16 cellular contexts compared by ENCODE assay signal in the genomic region with DNA sequence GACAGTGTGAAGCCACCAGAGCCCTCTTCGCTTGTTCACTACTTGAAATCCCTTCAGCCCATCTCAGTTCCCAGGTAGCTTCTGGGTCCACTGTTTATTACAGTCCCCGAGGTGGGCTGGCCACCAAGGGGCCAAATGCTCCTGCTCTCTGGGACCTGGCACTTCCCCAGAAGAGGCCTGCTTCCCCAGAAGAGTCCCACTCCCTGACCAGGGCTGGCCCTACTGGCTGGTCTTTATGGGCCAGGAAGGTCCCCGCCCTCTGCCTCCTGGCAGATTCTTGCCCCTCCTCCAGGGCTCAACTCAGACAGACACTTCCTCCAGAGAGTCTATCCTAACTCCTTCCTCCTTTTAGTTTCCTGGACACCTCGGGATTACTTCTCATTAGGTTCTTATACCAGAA.
DNase-seq lines count a peak whose midpoint lies in the region; ATAC-seq, FAIRE-seq and TF ChIP-seq lines count a peak whose summit lies in the region.
"Had no signal": no experiment of that assay in that cellular context is flagged by ENCODE, and none has a peak within 500 bp of the region (broad histone marks: within the 10 kb centered on the region; RNA-seq: fewer than 3 reads in every experiment).

No MANE protein-coding gene starts in this region.

- intact Hi-C loops in right cardiac atrium (cut with DNase I) (loop anchor here in 1 of 4 donors (10.0 kb wide), 1 partner anchor 95 kb away; no protein-coding TSS in a partner anchor), heart left ventricle (cut with DNase I) (loop anchor here in 1 of 10 donors (5.0 kb wide), 1 partner anchor 37 kb away; no protein-coding TSS in a partner anchor), K562 (cut with micrococcal nuclease) (no loop called here), lower leg skin (cut with DNase I; ENCODE audit: low total_unique reads) (no loop called here)

- 66% methylated on average over 4 of the region's 4 CpGs for WGBS in right cardiac atrium
- 66 to 71% (median 68%) methylated on average over 3 to 4 of the region's 4 CpGs for WGBS in heart left ventricle, 4 donors
- WGBS in K562 (ENCODE audit: insufficient coverage, low coverage, missing lambda C conversion rate): 20% methylated on average over 4 of the region's 4 CpGs
- WGBS in lung, 2 donors: 65% methylated on average over 4 of the region's 4 CpGs
- WGBS in lower leg skin, 2 donors: 65 to 72% methylated on average over 4 of the region's 4 CpGs

- no TSS peak for BruUV-seq in K562 (replicated peaks; lab: Mats Ljungman, UMichigan)

- H3K36me3 ChIP-seq in heart left ventricle (no peaks in the 10 kb centered on the region), K562 (ENCODE audit: control insufficient read depth, insufficient read depth, low read length) (no peaks in the 10 kb centered on the region), lung (ENCODE audit: control insufficient read depth in 2 of 2, insufficient read depth in 2 of 2, low read length in 2 of 2) (no peaks in the 10 kb centered on the region)

- H3K9me3 ChIP-seq in right cardiac atrium (ENCODE audit: control insufficient read depth, low read length): no peaks in the 10 kb centered on the region
- H3K9me3 ChIP-seq in heart left ventricle: no peaks in the 10 kb centered on the region
- H3K9me3 ChIP-seq in K562 (replicated peaks; ENCODE audit: control insufficient read depth, insufficient read depth, low read depth, low read length): no peaks in the 10 kb centered on the region
- H3K9me3 ChIP-seq in lung (ENCODE audit: control insufficient read depth in 2 of 2, insufficient read depth in 1 of 2, low read length in 1 of 2): no peaks in the 10 kb centered on the region

- no peaks in the 10 kb centered on the region for H3K9me1 ChIP-seq in K562 (ENCODE audit: control insufficient read depth, insufficient read depth, low read length)

- H3K27me3 ChIP-seq in right cardiac atrium (ENCODE audit: control insufficient read depth, insufficient read depth) (no peaks in the 10 kb centered on the region), heart left ventricle (no peaks in the 10 kb centered on the region), K562 (ENCODE audit: control insufficient read depth in 2 of 2, insufficient read depth in 2 of 2, low read length in 2 of 2) (peaks cover 2 to 11% of the 10 kb centered on the region in 2 experiments; a peak in 2 of 5 replicates), lung (ENCODE audit: control insufficient read depth, insufficient read depth) (no peaks in the 10 kb centered on the region)

- H3K4me1 ChIP-seq in right cardiac atrium (ENCODE audit: control insufficient read depth, insufficient read depth, low read length) (peaks cover 12% of the 10 kb centered on the region), heart left ventricle (peaks cover 0 to 65% (median 34%) of the 10 kb centered on the region in 12 donors), K562 (replicated peaks in 1 of 2; ENCODE audit: control insufficient read depth in 2 of 2, insufficient read depth in 2 of 2, low read length in 2 of 2) (peaks cover 16% of the 10 kb centered on the region in 2 experiments; a peak in 4 of 5 replicates), lung (ENCODE audit: control insufficient read depth in 2 of 2, insufficient read depth in 2 of 2, low read length in 2 of 2) (peaks cover 2 to 11% of the 10 kb centered on the region in 2 donors)

- no peak for TF ChIP-seq POLR2A in heart left ventricle (IDR thresholded peaks at IDR 0.05)
- no peak for TF ChIP-seq POLR2A in K562 (conservative IDR thresholded peaks at IDR 0.05)
- no peak for TF ChIP-seq POLR2A in lower leg skin (IDR thresholded peaks at IDR 0.05)

- POLR2A ChIA-PET in K562 (lab: Yijun Ruan, JAX): interaction anchor here (0.7 to 1.3 kb wide), 4 partner anchors 9 to 198 kb away, joined by 3 to 4 read pairs (median 3); no protein-coding TSS in a partner anchor

- TF ChIP-seq RAD21 in K562 (CRISPR knock-in tag; conservative IDR thresholded peaks at IDR 0.05 in 1 of 2, IDR thresholded peaks at IDR 0.05 in 1 of 2): no peak

- H3K27ac ChIP-seq in right cardiac atrium (ENCODE audit: low read length) (no peak overlapping the region), heart left ventricle (peak overlapping the region in 3 of 12 donors; percentile 81 to 90 (median 89)), K562 (ENCODE audit: extremely low read depth, low read depth, low read length) (no peak overlapping the region), lung (ENCODE audit: low read depth in 1 of 2, low read length in 1 of 2) (no peak overlapping the region)

- CTCF ChIA-PET in K562 (lab: Yijun Ruan, JAX; ENCODE audit: low intra/inter-chr PET ratio): no interaction called here

- H3K4me3 ChIP-seq in right cardiac atrium (ENCODE audit: low read length) (no peak overlapping the region), heart left ventricle (no peak overlapping the region), K562 (no peak overlapping the region), lung (no peak overlapping the region), lower leg skin (ENCODE audit: low read depth, poor library complexity, severe bottlenecking) (no peak overlapping the region)

- 0 out of 2 replicates have a peak, but pooled peaks cover 3% of the 10 kb centered on the region for H4K20me1 ChIP-seq in K562 (replicated peaks; ENCODE audit: control insufficient read depth, insufficient read depth, low read length)

- DNase-seq in right cardiac atrium: peak in 2 of 3 donors; percentile 37 to 71
- no peak for DNase-seq in heart left ventricle
- DNase-seq in K562 (ENCODE audit: extremely low read depth in 1 of 4, low spot score in 3 of 4): no peak
- no peak for DNase-seq in lung (ENCODE audit: low spot score)
- DNase-seq in SW 1271 (lab: John Stamatoyannopoulos, UW): no peak
- DNase-seq in lower leg skin (ENCODE audit: low spot score in 2 of 2): no peak
- no peak for DNase-seq in COLO668 (lab: John Stamatoyannopoulos, UW; ENCODE audit: unreplicated experiment)
- no peak for DNase-seq in stimulated activated CD4-positive, alpha-beta T cell treated with anti-CD3 and anti-CD28 coated beads, Interleukin-2, amount 100 ng/mL, for 48 hours
- DNase-seq: Calu3; CD4-positive, CD25-positive, alpha-beta regulatory T cell; DMS53; NCI-H1092 treated with DMSO at 0.1 percent for 48 hours; NCI-H2081 treated with DMSO at 0.1 percent for 48 hours; NCI-H510A; NCI-H774 had no signal

- H3K4me2 ChIP-seq in K562 (ENCODE audit: insufficient read depth, low read length): no peak overlapping the region

- no peak for FAIRE-seq in K562 (lab: Jason Lieb, UNC)
- FAIRE-seq: A204.1 had no signal

- no peak overlapping the region for H2AFZ ChIP-seq in K562 (ENCODE audit: low read depth, low read length)

- in situ Hi-C loops in K562 (cut with MboI): no loop called here

- no peak for TF ChIP-seq EP300 in K562 (IDR thresholded peaks at IDR 0.05; ENCODE audit: low read length)

- peak; percentile 34 to 45 for ATAC-seq in right cardiac atrium
- ATAC-seq in heart left ventricle: no peak
- ATAC-seq in K562: peak; percentile 48
- peak; percentile 21 for ATAC-seq in lung (ENCODE audit: insufficient read depth, low FRiP score)

- H3K9ac ChIP-seq in K562 (ENCODE audit: insufficient read depth in 1 of 2, low read depth in 2 of 2, low read length in 2 of 2): no peak overlapping the region

- H3K79me2 ChIP-seq in K562 (ENCODE audit: control insufficient read depth, insufficient read depth, low read length): no peaks in the 10 kb centered on the region

- TF ChIP-seq CTCF in heart left ventricle (IDR thresholded peaks at IDR 0.05) (no peak), K562 (IDR thresholded peaks at IDR 0.05 in 2 of 3, conservative IDR thresholded peaks at IDR 0.05 in 1 of 3; ENCODE audit: insufficient read depth in 2 of 3, low read depth in 1 of 3, low read length in 3 of 3) (no peak), lung (IDR thresholded peaks at IDR 0.05; ENCODE audit: control extremely low read depth, extremely low read depth) (no peak), lower leg skin (IDR thresholded peaks at IDR 0.05) (no peak)

TF ChIP-seq in K562, 482 proteins besides CTCF, POLR2A, EP300 and RAD21:
- no peak for TF ChIP-seq ERF (CRISPR knock-in tag; IDR thresholded peaks at IDR 0.05)
- peak; percentile 82 for TF ChIP-seq ZNF134 (CRISPR knock-in tag; conservative IDR thresholded peaks at IDR 0.05)
- peak; percentile 24; the same call in 1 of the 2 replicates for TF ChIP-seq SPI1 (IDR thresholded peaks at IDR 0.05; ENCODE audit: borderline replicate concordance, low read depth, low read length)

Comparison
In these comparisons a context has a peak if more than half of its experiments do, and no peak if none do; other contexts are left out.
1. ATAC-seq: peak in right cardiac atrium (2 of 2), K562 (single experiment) and lung (single experiment); none in heart left ventricle (0 of 4).
2. DNase-seq: peak in right cardiac atrium (2 of 3); none in heart left ventricle (0 of 5), K562 (0 of 4), lung (single experiment), SW 1271 (0 of 2), lower leg skin (0 of 2), COLO668 (single experiment) and stimulated activated CD4-positive, alpha-beta T cell treated with anti-CD3 and anti-CD28 coated beads, Interleukin-2, amount 100 ng/mL, for 48 hours (0 of 2).